Comparison of ENCODE assay signal across 23 cellular contexts in genomic region chr2:240575101-240575965, GRCh38. TPM values are rescaled to one million over a fixed set of nuclear protein-coding genes. Genes with fewer than 3 reads are reported as not detected.
DNase-seq lines count a peak whose midpoint lies in the region; ATAC-seq, FAIRE-seq and TF ChIP-seq lines count a peak whose summit lies in the region.
"Had no signal": no experiment of that assay in that cellular context is flagged by ENCODE, and none has a peak within 500 bp of the region (broad histone marks: within the 10 kb centered on the region; RNA-seq: fewer than 3 reads in every experiment).

No MANE protein-coding gene starts in this region.

- 90% methylated on average over 15 of the region's 23 CpGs for WGBS in HepG2 (ENCODE audit: low lambda C conversion rate)
- 46% methylated on average over 11 of the region's 23 CpGs for WGBS in suprapubic skin

- DNase-seq in Right ventricle myocardium inferior (ENCODE audit: missing footprints): peak; percentile 50
- no peak for DNase-seq in cardiac septum (ENCODE audit: low spot score)
- no peak for DNase-seq in HepG2 (ENCODE audit: low spot score)
- no peak for DNase-seq in suprapubic skin (ENCODE audit: low spot score in 2 of 2)
- DNase-seq in Caco-2: no peak
- DNase-seq in foreskin fibroblast: no peak
- DNase-seq: activated naive CD8-positive, alpha-beta T cell treated with anti-CD3 and anti-CD28 coated beads for 36 hours; CD4-positive, alpha-beta T cell; Kasumi-1; kidney glomerular epithelial cell; MV-4-11; NCI-H1694 treated with DMSO at 0.1 percent for 48 hours; NCI-H345; NCI-H82; SHP77; T-helper 9 cell had no signal

- H3K4me1 Mint-ChIP-seq in Caco-2 (ENCODE audit: low read depth, unreplicated experiment): peaks cover 6% of the 10 kb centered on the region

- H3K36me3 Mint-ChIP-seq in Caco-2 (ENCODE audit: insufficient read depth, unreplicated experiment): peaks cover 10% of the 10 kb centered on the region

- no TSS peak for BruUV-seq in HepG2 (replicated peaks; lab: Mats Ljungman, UMichigan)
- no TSS peak for BruUV-seq in Caco-2 (replicated peaks; lab: Mats Ljungman, UMichigan)

- no peak overlapping the region for H3K4me3 Mint-ChIP-seq in Caco-2 (ENCODE audit: unreplicated experiment)
- H3K4me3 Mint-ChIP-seq: activated naive CD8-positive, alpha-beta T cell treated with anti-CD3 and anti-CD28 coated beads for 36 hours; activated T-helper 17 cell treated with anti-CD3 and anti-CD28 coated beads, Interleukin-2, amount 50 U/mL, for 72 hours; CD4-positive, alpha-beta T cell; central memory CD8-positive, alpha-beta T cell; memory B cell had no signal

- H3K27me3 Mint-ChIP-seq in Caco-2 (ENCODE audit: insufficient read depth, unreplicated experiment): no peaks in the 10 kb centered on the region
- H3K27me3 Mint-ChIP-seq: activated naive CD8-positive, alpha-beta T cell treated with anti-CD3 and anti-CD28 coated beads for 36 hours; activated T-helper 17 cell treated with anti-CD3 and anti-CD28 coated beads, Interleukin-2, amount 50 U/mL, for 72 hours; CD4-positive, alpha-beta T cell; central memory CD8-positive, alpha-beta T cell; memory B cell had no signal

- H3K9me3 ChIP-seq in HepG2 (ENCODE audit: low read length) (no peaks in the 10 kb centered on the region), suprapubic skin (no peaks in the 10 kb centered on the region), Caco-2 (no peaks in the 10 kb centered on the region)

- TF ChIP-seq POLR2A in HepG2 (IDR thresholded peaks at IDR 0.05; ENCODE audit: insufficient read depth in 1 of 2, low read depth in 2 of 2, low read length in 2 of 2) (no peak), suprapubic skin (IDR thresholded peaks at IDR 0.05) (no peak)

- H3K27me3 ChIP-seq in HepG2 (ENCODE audit: control insufficient read depth in 1 of 2, insufficient read depth in 2 of 2, low read length in 2 of 2) (no peaks in the 10 kb centered on the region), suprapubic skin (no peaks in the 10 kb centered on the region), Caco-2 (replicated peaks; ENCODE audit: control insufficient read depth, insufficient read depth, low read length) (no peaks in the 10 kb centered on the region)

- in situ Hi-C loops in HepG2 (cut with HindIII; ENCODE audit: extremely low pct_ligation_motif_present, low pct_unique_long_range_greater_than_20kb): no loop called here

- H3K27ac ChIP-seq in HepG2 (ENCODE audit: extremely low read length, insufficient read depth, low read length): no peak overlapping the region
- peak overlapping the region; percentile 42 for H3K27ac ChIP-seq in suprapubic skin

- H3K4me1 ChIP-seq in HepG2 (ENCODE audit: insufficient read depth, low read length): peaks cover 27% of the 10 kb centered on the region
- H3K4me1 ChIP-seq in suprapubic skin: peaks cover 70% of the 10 kb centered on the region
- no peaks in the 10 kb centered on the region for H3K4me1 ChIP-seq in Caco-2

- CTCF ChIA-PET in HepG2 (lab: Yijun Ruan, JAX; ENCODE audit: low intra/inter-chr PET ratio, low total read pairs): no interaction called here
- CTCF ChIA-PET in Caco-2 (lab: Charles Lee): no interaction called here

- no peak for TF ChIP-seq EP300 in HepG2 (IDR thresholded peaks at IDR 0.05; ENCODE audit: low read depth in 2 of 2, low read length in 2 of 2)
- no peak for TF ChIP-seq EP300 in HepG2 (CRISPR knock-in tag; IDR thresholded peaks at IDR 0.05; ENCODE audit: borderline replicate concordance)
- TF ChIP-seq EP300 in suprapubic skin (IDR thresholded peaks at IDR 0.05): no peak

- POLR2A ChIA-PET in HepG2 (lab: Yijun Ruan, JAX): interaction anchor here (1.1 to 3.2 kb wide), 3 partner anchors 9 to 29 kb away, joined by 3 to 11 read pairs (median 5); partner anchors contain the start of gene CAPN10
- POLR2A ChIA-PET in Caco-2 (lab: Charles Lee): no interaction called here

- no peak overlapping the region for H3K4me2 ChIP-seq in HepG2 (ENCODE audit: low read depth, low read length)
- H3K4me2 ChIP-seq: smooth muscle cell had no signal

- peaks cover 0 to 14% of the 10 kb centered on the region in 2 experiments; a peak in 3 of 5 replicates for H3K36me3 ChIP-seq in HepG2 (replicated peaks in 1 of 2; ENCODE audit: control insufficient read depth in 1 of 2, insufficient read depth in 2 of 2, low read length in 2 of 2)
- peaks cover 71% of the 10 kb centered on the region for H3K36me3 ChIP-seq in suprapubic skin
- H3K36me3 ChIP-seq in Caco-2 (ENCODE audit: control insufficient read depth, insufficient read depth, low read length): peaks cover 1% of the 10 kb centered on the region; the same call in 1 of the 2 replicates

- H3K79me2 ChIP-seq in HepG2 (ENCODE audit: insufficient read depth, low read length): no peaks in the 10 kb centered on the region

- no peak overlapping the region for H2AFZ ChIP-seq in HepG2 (ENCODE audit: low read length)

- no peak for TF ChIP-seq RAD21 in HepG2 (CRISPR knock-in tag; IDR thresholded peaks at IDR 0.05)

- H3K9me3 Mint-ChIP-seq in Caco-2 (ENCODE audit: unreplicated experiment): no peaks in the 10 kb centered on the region
- H3K9me3 Mint-ChIP-seq: activated naive CD8-positive, alpha-beta T cell treated with anti-CD3 and anti-CD28 coated beads for 36 hours; activated T-helper 17 cell treated with anti-CD3 and anti-CD28 coated beads, Interleukin-2, amount 50 U/mL, for 72 hours; CD4-positive, alpha-beta T cell; central memory CD8-positive, alpha-beta T cell; memory B cell had no signal

- intact Hi-C loops in Right ventricle myocardium inferior (cut with DNase I) (no loop called here), cardiac septum (cut with DNase I) (no loop called here), HepG2 (cut with micrococcal nuclease; ENCODE audit: unreplicated experiment) (no loop called here), Caco-2 (cut with micrococcal nuclease; ENCODE audit: unreplicated experiment) (no loop called here)

- no peak overlapping the region for H3K27ac Mint-ChIP-seq in Caco-2 (ENCODE audit: unreplicated experiment)
- H3K27ac Mint-ChIP-seq: activated naive CD8-positive, alpha-beta T cell treated with anti-CD3 and anti-CD28 coated beads for 36 hours; activated T-helper 17 cell treated with anti-CD3 and anti-CD28 coated beads, Interleukin-2, amount 50 U/mL, for 72 hours; CD4-positive, alpha-beta T cell; memory B cell had no signal

- FAIRE-seq in HepG2 (lab: Jason Lieb, UNC): no peak
- FAIRE-seq: astrocyte, urothelium cell line had no signal

- no peak overlapping the region for H3K9ac ChIP-seq in HepG2 (ENCODE audit: insufficient read depth, low read depth, low read length)

- TF ChIP-seq CTCF in HepG2 (CRISPR knock-in tag; IDR thresholded peaks at IDR 0.05) (no peak), suprapubic skin (IDR thresholded peaks at IDR 0.05) (no peak), Caco-2 (IDR thresholded peaks at IDR 0.05; ENCODE audit: insufficient read depth in 1 of 2, low read depth in 1 of 2, low read length in 1 of 2, severe bottlenecking in 1 of 2, unreplicated experiment in 1 of 2) (no peak), foreskin fibroblast (IDR thresholded peaks at IDR 0.05; ENCODE audit: low read depth, low read length) (no peak)

- no peak for ATAC-seq in Right ventricle myocardium inferior
- no peak for ATAC-seq in HepG2
- ATAC-seq: activated T-helper 17 cell treated with anti-CD3 and anti-CD28 coated beads, Interleukin-2, amount 50 U/mL, for 72 hours; HCT116 had no signal

- H3K4me3 ChIP-seq in HepG2 (replicated peaks in 1 of 3; ENCODE audit: insufficient read depth in 1 of 3, low read depth in 2 of 3, low read length in 3 of 3) (no peak overlapping the region), suprapubic skin (no peak overlapping the region), Caco-2 (ENCODE audit: low read depth, low read length) (no peak overlapping the region), foreskin fibroblast (ENCODE audit: low read depth in 1 of 2, low read length in 2 of 2) (no peak overlapping the region)
- H3K4me3 ChIP-seq: smooth muscle cell had no signal

- H4K20me1 ChIP-seq in HepG2 (ENCODE audit: insufficient read depth, low read length): peaks cover 3% of the 10 kb centered on the region; the same call in 1 of the 2 replicates

RNA-seq across cellular contexts. Expression of gene RNPEPL1, which starts 7.0 kb away (rescaled TPM):
- total RNA-seq in Right ventricle myocardium inferior (98.4 TPM), cardiac septum (73.8 TPM), HepG2 (2016; rRNA removed; fragmentation: Illumina TruSeq; extraction: Trizol) (13.0 and 27.6 TPM in 2 replicates), suprapubic skin (100 to 1,000 TPM in 1 of 4 donors, 10 to 100 TPM in 3; 70.8 to 104 (median 72.6) TPM), Caco-2 (2022) (22.6 and 25.6 TPM in 2 replicates)
- 21.9 and 24.8 TPM in 2 replicates for total RNA-seq in HepG2 (2016; cell fraction: cytosol; rRNA removed; fragmentation: Illumina TruSeq; extraction: Trizol; ENCODE audit: low read depth)
- total RNA-seq in HepG2 (2016; cell fraction: insoluble cytoplasmic fraction; rRNA removed; fragmentation: Illumina TruSeq; extraction: Trizol): 12.9 and 23.2 TPM in 2 replicates
- 50.1 and 53.8 TPM in 2 replicates for total RNA-seq in HepG2 (2016; cell fraction: membrane; rRNA removed; fragmentation: Illumina TruSeq; extraction: Trizol)
- 17.5 and 21.9 TPM in 2 replicates for total RNA-seq in HepG2 (2016; cell fraction: nucleus; rRNA removed; fragmentation: Illumina TruSeq; extraction: Trizol)
- 18.0 and 28.8 TPM in 2 replicates for polyA plus RNA-seq in HepG2 (2011; rRNA removed)
- 20.3 and 26.3 TPM in 2 replicates for polyA plus RNA-seq in HepG2 (2011; cell fraction: cytosol; rRNA removed)
- polyA plus RNA-seq in HepG2 (2011; cell fraction: nucleus; rRNA removed): 94.3 and 114 TPM in 2 replicates
- 37.2 and 56.3 TPM in 2 replicates for polyA plus RNA-seq in HepG2 (2012)
- 43.4 and 46.1 TPM in 2 replicates for polyA plus RNA-seq in HepG2 (2016; cell fraction: cytosol; fragmentation: Illumina TruSeq; extraction: Trizol; ENCODE audit: low read depth)
- 40.1 and 49.6 TPM in 2 replicates for polyA plus RNA-seq in HepG2 (2016; cell fraction: insoluble cytoplasmic fraction; fragmentation: Illumina TruSeq; extraction: Trizol; ENCODE audit: low read depth)
- 85.0 and 102 TPM in 2 replicates for polyA plus RNA-seq in HepG2 (2016; cell fraction: membrane; fragmentation: Illumina TruSeq; extraction: Trizol; ENCODE audit: low read depth)
- 57.9 and 59.3 TPM in 2 replicates for polyA plus RNA-seq in HepG2 (2016; cell fraction: nucleus; fragmentation: Illumina TruSeq; extraction: Trizol; ENCODE audit: insufficient read depth, low read depth)
- 15.3 and 64.5 TPM in 2 replicates for polyA minus RNA-seq in HepG2 (2011; rRNA and poly(A)+ RNA removed; ENCODE audit: low replicate concordance)
- polyA minus RNA-seq in HepG2 (2011; cell fraction: cytosol; rRNA and poly(A)+ RNA removed): 55.0 and 57.6 TPM in 2 replicates
- 18.6 and 21.0 TPM in 2 replicates for polyA minus RNA-seq in HepG2 (2011; cell fraction: nucleus; rRNA and poly(A)+ RNA removed)

RNA-seq across cellular contexts. Expression of gene CAPN10, which starts 11.2 kb away (rescaled TPM):
- 51.8 TPM for total RNA-seq in Right ventricle myocardium inferior
- 24.3 TPM for total RNA-seq in cardiac septum
- total RNA-seq in HepG2 (2016; rRNA removed; fragmentation: Illumina TruSeq; extraction: Trizol): 16.5 and 32.4 TPM in 2 replicates
- total RNA-seq in HepG2 (2016; cell fraction: cytosol; rRNA removed; fragmentation: Illumina TruSeq; extraction: Trizol; ENCODE audit: low read depth): 18.3 and 20.3 TPM in 2 replicates
- 16.1 and 35.0 TPM in 2 replicates for total RNA-seq in HepG2 (2016; cell fraction: insoluble cytoplasmic fraction; rRNA removed; fragmentation: Illumina TruSeq; extraction: Trizol)
- total RNA-seq in HepG2 (2016; cell fraction: membrane; rRNA removed; fragmentation: Illumina TruSeq; extraction: Trizol): 28.2 and 28.4 TPM in 2 replicates
- 26.3 and 36.2 TPM in 2 replicates for total RNA-seq in HepG2 (2016; cell fraction: nucleus; rRNA removed; fragmentation: Illumina TruSeq; extraction: Trizol)
- polyA plus RNA-seq in HepG2 (2011; rRNA removed): 27.6 and 40.7 TPM in 2 replicates
- 15.8 and 24.7 TPM in 2 replicates for polyA plus RNA-seq in HepG2 (2011; cell fraction: cytosol; rRNA removed)
- 157 and 173 TPM in 2 replicates for polyA plus RNA-seq in HepG2 (2011; cell fraction: nucleus; rRNA removed)
- 24.4 and 27.6 TPM in 2 replicates for polyA plus RNA-seq in HepG2 (2012)
- 9.1 and 9.4 TPM in 2 replicates for polyA plus RNA-seq in HepG2 (2016; cell fraction: cytosol; fragmentation: Illumina TruSeq; extraction: Trizol; ENCODE audit: low read depth)
- polyA plus RNA-seq in HepG2 (2016; cell fraction: insoluble cytoplasmic fraction; fragmentation: Illumina TruSeq; extraction: Trizol; ENCODE audit: low read depth): 17.4 and 18.2 TPM in 2 replicates
- 15.5 and 17.2 TPM in 2 replicates for polyA plus RNA-seq in HepG2 (2016; cell fraction: membrane; fragmentation: Illumina TruSeq; extraction: Trizol; ENCODE audit: low read depth)
- 59.4 and 61.4 TPM in 2 replicates for polyA plus RNA-seq in HepG2 (2016; cell fraction: nucleus; fragmentation: Illumina TruSeq; extraction: Trizol; ENCODE audit: insufficient read depth, low read depth)
- 11.2 and 33.8 TPM in 2 replicates for polyA minus RNA-seq in HepG2 (2011; rRNA and poly(A)+ RNA removed; ENCODE audit: low replicate concordance)
- 10.8 TPM in 2 replicates for polyA minus RNA-seq in HepG2 (2011; cell fraction: cytosol; rRNA and poly(A)+ RNA removed)
- polyA minus RNA-seq in HepG2 (2011; cell fraction: nucleus; rRNA and poly(A)+ RNA removed): 50.0 and 57.6 TPM in 2 replicates
- total RNA-seq in suprapubic skin: 10 to 100 TPM; 31.3 to 73.6 (median 37.9) TPM
- 27.8 and 30.9 TPM in 2 replicates for total RNA-seq in Caco-2 (2022)

RNA-seq across cellular contexts. Expression of gene DUSP28, which starts 15.2 kb away (rescaled TPM):
- total RNA-seq in Right ventricle myocardium inferior (14.4 TPM), cardiac septum (9.7 TPM), HepG2 (2016; rRNA removed; fragmentation: Illumina TruSeq; extraction: Trizol) (2.5 and 5.2 TPM in 2 replicates), suprapubic skin (10 to 100 TPM in 1 of 4 donors, 1 to 10 TPM in 3; 6.3 to 10.4 (median 8.3) TPM), Caco-2 (2022) (2.2 and 2.3 TPM in 2 replicates)
- 4.5 and 4.9 TPM in 2 replicates for total RNA-seq in HepG2 (2016; cell fraction: cytosol; rRNA removed; fragmentation: Illumina TruSeq; extraction: Trizol; ENCODE audit: low read depth)
- total RNA-seq in HepG2 (2016; cell fraction: insoluble cytoplasmic fraction; rRNA removed; fragmentation: Illumina TruSeq; extraction: Trizol): 2.9 and 5.6 TPM in 2 replicates
- total RNA-seq in HepG2 (2016; cell fraction: membrane; rRNA removed; fragmentation: Illumina TruSeq; extraction: Trizol): 6.2 and 6.3 TPM in 2 replicates
- 7.1 TPM in 2 replicates for total RNA-seq in HepG2 (2016; cell fraction: nucleus; rRNA removed; fragmentation: Illumina TruSeq; extraction: Trizol)
- polyA plus RNA-seq in HepG2 (2011; rRNA removed): 6.7 and 8.6 TPM in 2 replicates
- 3.4 and 4.1 TPM in 2 replicates for polyA plus RNA-seq in HepG2 (2011; cell fraction: cytosol; rRNA removed)
- polyA plus RNA-seq in HepG2 (2011; cell fraction: nucleus; rRNA removed): 6.6 and 6.7 TPM in 2 replicates
- polyA plus RNA-seq in HepG2 (2012): 5.4 and 6.8 TPM in 2 replicates
- polyA plus RNA-seq in HepG2 (2016; cell fraction: cytosol; fragmentation: Illumina TruSeq; extraction: Trizol; ENCODE audit: low read depth): 4.9 and 6.2 TPM in 2 replicates
- polyA plus RNA-seq in HepG2 (2016; cell fraction: insoluble cytoplasmic fraction; fragmentation: Illumina TruSeq; extraction: Trizol; ENCODE audit: low read depth): 3.9 and 4.1 TPM in 2 replicates
- polyA plus RNA-seq in HepG2 (2016; cell fraction: membrane; fragmentation: Illumina TruSeq; extraction: Trizol; ENCODE audit: low read depth): 5.5 and 7.1 TPM in 2 replicates
- 11.1 and 15.5 TPM in 2 replicates for polyA plus RNA-seq in HepG2 (2016; cell fraction: nucleus; fragmentation: Illumina TruSeq; extraction: Trizol; ENCODE audit: insufficient read depth, low read depth)
- polyA minus RNA-seq in HepG2 (2011; rRNA and poly(A)+ RNA removed; ENCODE audit: low replicate concordance): 2.8 and 4.2 TPM in 2 replicates
- 1.7 and 2.2 TPM in 2 replicates for polyA minus RNA-seq in HepG2 (2011; cell fraction: cytosol; rRNA and poly(A)+ RNA removed)
- 11.5 and 12.3 TPM in 2 replicates for polyA minus RNA-seq in HepG2 (2011; cell fraction: nucleus; rRNA and poly(A)+ RNA removed)

RNA-seq across cellular contexts. Expression of gene ANKMY1, which starts 17.5 kb away (rescaled TPM):
- total RNA-seq in Right ventricle myocardium inferior (5.9 TPM), cardiac septum (8.2 TPM), HepG2 (2016; rRNA removed; fragmentation: Illumina TruSeq; extraction: Trizol) (7.3 and 11.7 TPM in 2 replicates), suprapubic skin (10 to 100 TPM; 12.2 to 52.1 (median 23.0) TPM), Caco-2 (2022) (12.2 and 16.6 TPM in 2 replicates)
- total RNA-seq in HepG2 (2016; cell fraction: cytosol; rRNA removed; fragmentation: Illumina TruSeq; extraction: Trizol; ENCODE audit: low read depth): 9.7 and 12.6 TPM in 2 replicates
- total RNA-seq in HepG2 (2016; cell fraction: insoluble cytoplasmic fraction; rRNA removed; fragmentation: Illumina TruSeq; extraction: Trizol): 8.8 and 12.4 TPM in 2 replicates
- 10.6 and 11.9 TPM in 2 replicates for total RNA-seq in HepG2 (2016; cell fraction: membrane; rRNA removed; fragmentation: Illumina TruSeq; extraction: Trizol)
- total RNA-seq in HepG2 (2016; cell fraction: nucleus; rRNA removed; fragmentation: Illumina TruSeq; extraction: Trizol): 23.2 and 30.1 TPM in 2 replicates
- 18.8 and 20.5 TPM in 2 replicates for polyA plus RNA-seq in HepG2 (2011; rRNA removed)
- polyA plus RNA-seq in HepG2 (2011; cell fraction: cytosol; rRNA removed): 11.7 and 12.1 TPM in 2 replicates
- polyA plus RNA-seq in HepG2 (2011; cell fraction: nucleus; rRNA removed): 55.1 and 66.4 TPM in 2 replicates
- polyA plus RNA-seq in HepG2 (2012): 8.0 and 8.9 TPM in 2 replicates
- polyA plus RNA-seq in HepG2 (2016; cell fraction: cytosol; fragmentation: Illumina TruSeq; extraction: Trizol; ENCODE audit: low read depth): 2.6 and 3.4 TPM in 2 replicates
- 7.8 and 8.8 TPM in 2 replicates for polyA plus RNA-seq in HepG2 (2016; cell fraction: insoluble cytoplasmic fraction; fragmentation: Illumina TruSeq; extraction: Trizol; ENCODE audit: low read depth)
- 4.9 and 6.3 TPM in 2 replicates for polyA plus RNA-seq in HepG2 (2016; cell fraction: membrane; fragmentation: Illumina TruSeq; extraction: Trizol; ENCODE audit: low read depth)
- polyA plus RNA-seq in HepG2 (2016; cell fraction: nucleus; fragmentation: Illumina TruSeq; extraction: Trizol; ENCODE audit: insufficient read depth, low read depth): 30.4 and 35.4 TPM in 2 replicates
- polyA minus RNA-seq in HepG2 (2011; rRNA and poly(A)+ RNA removed; ENCODE audit: low replicate concordance): 41.3 and 43.1 TPM in 2 replicates
- polyA minus RNA-seq in HepG2 (2011; cell fraction: cytosol; rRNA and poly(A)+ RNA removed): 6.0 and 6.9 TPM in 2 replicates
- 52.8 and 56.1 TPM in 2 replicates for polyA minus RNA-seq in HepG2 (2011; cell fraction: nucleus; rRNA and poly(A)+ RNA removed)

RNA-seq across cellular contexts. Expression of gene GPR35, which starts 49.9 kb away (rescaled TPM):
- total RNA-seq in Right ventricle myocardium inferior (2.2 TPM), cardiac septum (1.5 TPM), HepG2 (2016; rRNA removed; fragmentation: Illumina TruSeq; extraction: Trizol) (21.6 and 27.1 TPM in 2 replicates), suprapubic skin (1 to 10 TPM; 1.4 to 7.5 (median 2.5) TPM), Caco-2 (2022) (21.3 and 21.5 TPM in 2 replicates)
- 10.2 and 10.8 TPM in 2 replicates for total RNA-seq in HepG2 (2016; cell fraction: cytosol; rRNA removed; fragmentation: Illumina TruSeq; extraction: Trizol; ENCODE audit: low read depth)
- 21.3 and 26.9 TPM in 2 replicates for total RNA-seq in HepG2 (2016; cell fraction: insoluble cytoplasmic fraction; rRNA removed; fragmentation: Illumina TruSeq; extraction: Trizol)
- 25.5 and 33.7 TPM in 2 replicates for total RNA-seq in HepG2 (2016; cell fraction: membrane; rRNA removed; fragmentation: Illumina TruSeq; extraction: Trizol)
- total RNA-seq in HepG2 (2016; cell fraction: nucleus; rRNA removed; fragmentation: Illumina TruSeq; extraction: Trizol): 19.4 and 20.1 TPM in 2 replicates
- polyA plus RNA-seq in HepG2 (2011; rRNA removed): 44.2 and 60.8 TPM in 2 replicates
- polyA plus RNA-seq in HepG2 (2011; cell fraction: cytosol; rRNA removed): 37.9 and 80.2 TPM in 2 replicates
- 150 and 165 TPM in 2 replicates for polyA plus RNA-seq in HepG2 (2011; cell fraction: nucleus; rRNA removed)
- polyA plus RNA-seq in HepG2 (2012): 34.0 and 39.9 TPM in 2 replicates
- 6.5 and 7.6 TPM in 2 replicates for polyA plus RNA-seq in HepG2 (2016; cell fraction: cytosol; fragmentation: Illumina TruSeq; extraction: Trizol; ENCODE audit: low read depth)
- polyA plus RNA-seq in HepG2 (2016; cell fraction: insoluble cytoplasmic fraction; fragmentation: Illumina TruSeq; extraction: Trizol; ENCODE audit: low read depth): 14.4 and 15.8 TPM in 2 replicates
- 17.8 and 17.9 TPM in 2 replicates for polyA plus RNA-seq in HepG2 (2016; cell fraction: membrane; fragmentation: Illumina TruSeq; extraction: Trizol; ENCODE audit: low read depth)
- polyA plus RNA-seq in HepG2 (2016; cell fraction: nucleus; fragmentation: Illumina TruSeq; extraction: Trizol; ENCODE audit: insufficient read depth, low read depth): 29.6 and 37.8 TPM in 2 replicates
- polyA minus RNA-seq in HepG2 (2011; rRNA and poly(A)+ RNA removed; ENCODE audit: low replicate concordance): 0.14 and 219 TPM in 2 replicates
- polyA minus RNA-seq in HepG2 (2011; cell fraction: cytosol; rRNA and poly(A)+ RNA removed): 44.3 and 46.7 TPM in 2 replicates
- polyA minus RNA-seq in HepG2 (2011; cell fraction: nucleus; rRNA and poly(A)+ RNA removed): 30.9 and 33.3 TPM in 2 replicates
